Comparison of ENCODE assay signal across 8 cellular contexts in genomic region chr6:33123732-33124524, GRCh38. TPM values are rescaled to one million over a fixed set of nuclear protein-coding genes. Genes with fewer than 3 reads are reported as not detected.
A peak's percentile ranks its signal among the peaks of the same experiment; 100 is the strongest.
DNase-seq lines count a peak whose midpoint lies in the region; ATAC-seq and TF ChIP-seq lines count a peak whose summit lies in the region.

No MANE protein-coding gene starts in this region.

- intact Hi-C loops in sciatic nerve (cut with DNase I) = loop anchor here (5.0 kb wide), 1 partner anchor 123 kb away; no protein-coding TSS in a partner anchor

- TF ChIP-seq CTCF in VCaP (conservative IDR thresholded peaks at IDR 0.05) = peak; percentile 69

- ATAC-seq in HG03342 (IDR thresholded peaks at IDR 0.05; ENCODE audit: unreplicated experiment) (no peak), sciatic nerve (no peak)

- H3K27ac ChIP-seq in VCaP = no peak overlapping the region

- DNase-seq in stimulated activated CD4-positive, alpha-beta T cell treated with anti-CD3 and anti-CD28 coated beads, Interleukin-2, amount 100 ng/mL, for 48 hours = peak; percentile 14 to 21
- no peak for DNase-seq in stimulated activated CD4-positive, alpha-beta T cell treated with anti-CD3 and anti-CD28 coated beads, Interleukin-1b, Interleukin-23, amount 100 ng/mL, for 48 hours
- peak; percentile 4 for DNase-seq in NCI-H1092 (lab: John Stamatoyannopoulos, UW)
- peak; percentile 23 for DNase-seq in iPS-NIHi11 (ENCODE audit: low spot score)
- no peak for DNase-seq in NCI-H1930 (lab: John Stamatoyannopoulos, UW)
- no peak for DNase-seq in sciatic nerve (ENCODE audit: low spot score)

RNA-seq across cellular contexts. Expression of gene HLA-DPB1, which starts 48.1 kb away (rescaled TPM):
- total RNA-seq in sciatic nerve = 138 TPM

RNA-seq across cellular contexts. Expression of gene HLA-DPA1, which starts 50.5 kb away (rescaled TPM):
- total RNA-seq in sciatic nerve = 141 TPM

Comparison
In these comparisons a context has a peak if more than half of its experiments do, and no peak if none do; other contexts are left out.
1. DNase-seq: peak in stimulated activated CD4-positive, alpha-beta T cell treated with anti-CD3 and anti-CD28 coated beads, Interleukin-2, amount 100 ng/mL, for 48 hours (2 of 2), NCI-H1092 (single experiment) and iPS-NIHi11 (single experiment); none in stimulated activated CD4-positive, alpha-beta T cell treated with anti-CD3 and anti-CD28 coated beads, Interleukin-1b, Interleukin-23, amount 100 ng/mL, for 48 hours (single experiment), NCI-H1930 (0 of 2) and sciatic nerve (single experiment).